In genomic region chr7:43592321-43592720, GRCh38 we compare ENCODE assay signal across 14 cellular contexts. TPM values are rescaled to one million over a fixed set of nuclear protein-coding genes. Genes with fewer than 3 reads are reported as not detected.
DNase-seq lines count a peak whose midpoint lies in the region; ATAC-seq and TF ChIP-seq lines count a peak whose summit lies in the region.
"Had no signal": no experiment of that assay in that cellular context is flagged by ENCODE, and none has a peak within 500 bp of the region (broad histone marks: within the 10 kb centered on the region; RNA-seq: fewer than 3 reads in every experiment).

No MANE protein-coding gene starts in this region.

- H3K4me1 ChIP-seq in DOHH2 (ENCODE audit: control insufficient read depth, low read length) (peaks cover 71% of the 10 kb centered on the region), esophagus squamous epithelium (peaks cover 0 to 42% (median 8%) of the 10 kb centered on the region in 3 donors)

- H3F3A ChIP-seq in DOHH2 (ENCODE audit: control insufficient read depth, insufficient read depth): peaks cover 3% of the 10 kb centered on the region; the same call in 1 of the 2 replicates

- peaks cover 32% of the 10 kb centered on the region for H4K20me1 ChIP-seq in DOHH2 (ENCODE audit: control insufficient read depth, insufficient read depth, low read depth, low read length)

- no peaks in the 10 kb centered on the region for H3K9me2 ChIP-seq in DOHH2 (replicated peaks; ENCODE audit: control insufficient read depth, low read length)

- DNase-seq in ACHN (peak; percentile 26), memory B cell (ENCODE audit: low spot score in 2 of 2) (no peak), NCI-H1417 treated with DMSO at 0.1 percent for 48 hours (lab: John Stamatoyannopoulos, UW) (no peak), cerebellar cortex (ENCODE audit: low spot score) (no peak), esophagus squamous epithelium (lab: John Stamatoyannopoulos, UW) (no peak)
- no peak for DNase-seq in activated naive CD8-positive, alpha-beta T cell treated with anti-CD3 and anti-CD28 coated beads, Interleukin-2, amount 10 ng/mL, durations not matched to agents 7 days and 5 days
- DNase-seq: amygdala, C1 segment of cervical spinal cord, NCI-H1436 treated with DMSO at 0.1 percent for 48 hours, NCI-H446 treated with DMSO at 0.1 percent for 48 hours, Peyer's patch, T-helper 9 cell had no signal

- H3K27me3 ChIP-seq in DOHH2 (ENCODE audit: control insufficient read depth, low read length) (no peaks in the 10 kb centered on the region), esophagus squamous epithelium (no peaks in the 10 kb centered on the region)
- H3K27me3 ChIP-seq: Peyer's patch had no signal

- H3K79me2 ChIP-seq in DOHH2 (ENCODE audit: control insufficient read depth, low read length): peaks cover 99% of the 10 kb centered on the region

- H3K9me3 Mint-ChIP-seq in activated naive CD8-positive, alpha-beta T cell treated with anti-CD3 and anti-CD28 coated beads, Interleukin-2, amount 10 ng/mL, durations not matched to agents 7 days and 5 days: no peaks in the 10 kb centered on the region
- H3K9me3 Mint-ChIP-seq in memory B cell: no peaks in the 10 kb centered on the region

- H3K4me3 Mint-ChIP-seq in activated naive CD8-positive, alpha-beta T cell treated with anti-CD3 and anti-CD28 coated beads, Interleukin-2, amount 10 ng/mL, durations not matched to agents 7 days and 5 days: peak overlapping the region; percentile 72
- H3K4me3 Mint-ChIP-seq in memory B cell: no peak overlapping the region

- peak overlapping the region; percentile 49 for H3K4me3 ChIP-seq in DOHH2 (ENCODE audit: low read length)
- H3K4me3 ChIP-seq in esophagus squamous epithelium: no peak overlapping the region
- H3K4me3 ChIP-seq: Peyer's patch had no signal

- H3K27ac ChIP-seq in DOHH2 (ENCODE audit: low read depth, low read length) (no peak overlapping the region), esophagus squamous epithelium (peak overlapping the region in 2 of 4 donors; percentile 33 to 63)

- no peak for TF ChIP-seq POLR2A in esophagus squamous epithelium (IDR thresholded peaks at IDR 0.05)

- in situ Hi-C loops in ACHN (cut with HindIII; ENCODE audit: low pct_ligation_motif_present, low pct_unique_long_range_greater_than_20kb, low sequenced_read_pairs): loop anchor here (25.0 kb wide), 2 partner anchors 120 to 245 kb away; no protein-coding TSS in a partner anchor

- H3K36me3 ChIP-seq in DOHH2 (ENCODE audit: control insufficient read depth, low read length) (peaks cover 56% of the 10 kb centered on the region), esophagus squamous epithelium (peaks cover 0 to 16% (median 0%) of the 10 kb centered on the region in 3 donors)

- H3K36me3 Mint-ChIP-seq in activated naive CD8-positive, alpha-beta T cell treated with anti-CD3 and anti-CD28 coated beads, Interleukin-2, amount 10 ng/mL, durations not matched to agents 7 days and 5 days: peaks cover 25% of the 10 kb centered on the region
- H3K36me3 Mint-ChIP-seq in memory B cell: peaks cover 8% of the 10 kb centered on the region

- WGBS in esophagus squamous epithelium, 2 donors: 81 to 95% methylated on average over 3 of the region's 3 CpGs

- H3K4me1 Mint-ChIP-seq in activated naive CD8-positive, alpha-beta T cell treated with anti-CD3 and anti-CD28 coated beads, Interleukin-2, amount 10 ng/mL, durations not matched to agents 7 days and 5 days: peaks cover 74% of the 10 kb centered on the region
- peaks cover 49% of the 10 kb centered on the region for H3K4me1 Mint-ChIP-seq in memory B cell

- H3K27me3 Mint-ChIP-seq in activated naive CD8-positive, alpha-beta T cell treated with anti-CD3 and anti-CD28 coated beads, Interleukin-2, amount 10 ng/mL, durations not matched to agents 7 days and 5 days: no peaks in the 10 kb centered on the region
- H3K27me3 Mint-ChIP-seq in memory B cell: no peaks in the 10 kb centered on the region

- no peak for ATAC-seq in activated naive CD8-positive, alpha-beta T cell treated with anti-CD3 and anti-CD28 coated beads, Interleukin-2, amount 10 ng/mL, durations not matched to agents 7 days and 5 days (ENCODE audit: low read depth)
- ATAC-seq in memory B cell (ENCODE audit: low read depth) (no peak), HG03432 (IDR thresholded peaks at IDR 0.05; ENCODE audit: unreplicated experiment) (no peak)

- H3K4me2 ChIP-seq in DOHH2 (ENCODE audit: low read length): peak overlapping the region; percentile 54

- POLR2A ChIA-PET in activated naive CD8-positive, alpha-beta T cell treated with anti-CD3 and anti-CD28 coated beads, Interleukin-2, amount 10 ng/mL, durations not matched to agents 7 days and 5 days (lab: Charles Lee): interaction anchor here (0.6 to 1.0 kb wide), 2 partner anchors 18 to 57 kb away, joined by 3 to 6 read pairs; no protein-coding TSS in a partner anchor

- intact Hi-C loops in esophagus squamous epithelium (cut with DNase I): no loop called here

- peak overlapping the region; percentile 60 for H3K27ac Mint-ChIP-seq in activated naive CD8-positive, alpha-beta T cell treated with anti-CD3 and anti-CD28 coated beads, Interleukin-2, amount 10 ng/mL, durations not matched to agents 7 days and 5 days
- H3K27ac Mint-ChIP-seq in memory B cell: peak overlapping the region; percentile 60

- H3K9me3 ChIP-seq in DOHH2 (ENCODE audit: control insufficient read depth, insufficient read depth, low read length): no peaks in the 10 kb centered on the region
- H3K9me3 ChIP-seq in esophagus squamous epithelium: no peaks in the 10 kb centered on the region
- H3K9me3 ChIP-seq: Peyer's patch had no signal

- no peak for TF ChIP-seq CTCF in DOHH2 (IDR thresholded peaks at IDR 0.05; ENCODE audit: low read depth, low read length, poor library complexity, severe bottlenecking)
- TF ChIP-seq CTCF in esophagus squamous epithelium (IDR thresholded peaks at IDR 0.05): no peak

RNA-seq across cellular contexts. Expression of gene STK17A, which starts 9.4 kb away (rescaled TPM):
- 100 to 1,000 TPM; 106 TPM for total RNA-seq in activated naive CD8-positive, alpha-beta T cell treated with anti-CD3 and anti-CD28 coated beads, Interleukin-2, amount 10 ng/mL, durations not matched to agents 7 days and 5 days
- total RNA-seq in esophagus squamous epithelium: 10 to 100 TPM; 21.9 to 34.4 (median 22.8) TPM
